Comparison of ENCODE assay signal across 8 cellular contexts in the genomic region with DNA sequence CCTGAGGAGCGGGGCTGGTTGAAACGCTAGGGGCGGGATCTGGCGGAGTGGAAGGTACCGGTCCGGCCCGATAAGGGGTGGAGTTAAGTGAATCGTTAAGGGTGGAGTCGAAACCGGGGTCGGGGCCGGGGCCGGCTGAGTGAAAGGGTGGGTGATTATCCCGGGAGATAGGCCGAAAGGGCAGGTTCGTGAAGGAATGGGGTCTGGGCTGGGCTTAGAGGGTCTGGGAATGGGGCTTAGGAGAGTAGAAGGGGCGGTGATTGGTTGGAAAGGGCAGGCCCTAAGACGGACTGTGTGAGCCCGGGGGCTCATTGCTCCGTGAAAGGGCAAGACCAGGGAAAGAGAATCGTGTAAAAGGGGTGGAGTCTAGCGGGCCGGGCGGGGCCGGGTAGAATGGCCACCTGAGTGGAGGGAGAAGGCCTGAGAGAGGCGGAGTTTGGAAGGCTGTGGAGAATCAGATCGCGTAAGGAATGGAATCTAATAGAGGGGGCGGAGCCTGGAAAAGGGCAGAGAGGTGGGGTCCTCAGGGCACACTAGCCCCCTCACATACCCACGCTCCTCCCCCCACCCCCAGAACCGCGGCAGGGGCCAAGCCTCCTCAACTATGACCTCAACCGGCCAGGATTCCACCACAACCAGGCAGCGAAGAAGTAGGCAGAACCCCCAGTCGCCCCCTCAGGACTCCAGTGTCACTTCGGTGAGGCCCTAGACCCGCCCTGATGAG. TPM values are rescaled to one million over a fixed set of nuclear protein-coding genes. Genes with fewer than 3 reads are reported as not detected.
DNase-seq lines count a peak whose midpoint lies in the region; ATAC-seq and TF ChIP-seq lines count a peak whose summit lies in the region.

No MANE protein-coding gene starts in this region.

- H3K4me3 ChIP-seq in epithelial cell of esophagus (ENCODE audit: low read length) (peak overlapping the region; percentile 67), mucosa of rectum (ENCODE audit: low read length in 2 of 2) (peak overlapping the region; percentile 74 to 82)

- CTCF ChIA-PET in Calu3 (lab: Charles Lee): interaction anchor here (0.6 to 1.4 kb wide), 3 partner anchors 33 to 389 kb away, joined by 3 to 4 read pairs (median 3); partner anchors contain the start of genes PCSK1N and TFE3
- CTCF ChIA-PET in activated CD8-positive, alpha-beta memory T cell treated with anti-CD3 and anti-CD28 coated beads, Interleukin-2, amount 10 ng/mL, durations not matched to agents 7 days and 5 days (lab: Charles Lee): interaction anchor here (0.7 to 0.9 kb wide), 3 partner anchors 119 to 154 kb away, joined by 3 to 4 read pairs (median 3); partner anchors contain the start of gene WAS

- no peaks in the 10 kb centered on the region for H3K27me3 ChIP-seq in mucosa of rectum (ENCODE audit: control insufficient read depth in 2 of 2, insufficient read depth in 2 of 2, low read length in 2 of 2)

- H3K36me3 Mint-ChIP-seq in Calu3 (ENCODE audit: insufficient read depth, unreplicated experiment): peaks cover 45% of the 10 kb centered on the region
- peaks cover 18% of the 10 kb centered on the region for H3K36me3 Mint-ChIP-seq in activated CD8-positive, alpha-beta memory T cell treated with anti-CD3 and anti-CD28 coated beads, Interleukin-2, amount 10 ng/mL, durations not matched to agents 7 days and 5 days
- peaks cover 7 to 11% of the 10 kb centered on the region in 2 donors for H3K36me3 Mint-ChIP-seq in stimulated activated naive B cell treated with anti-CD40 and anti-IgM and Interleukin-4, amounts not matched to agents 10 μg/mL and 1 μg/mL and 100 μg/mL, for 72 hours

- intact Hi-C loops in Calu3 (cut with micrococcal nuclease; ENCODE audit: unreplicated experiment): loop anchor here (10.0 kb wide), 2 partner anchors 113 to 243 kb away; partner anchors contain the start of genes PIM2, SLC35A2 and TFE3

- peaks cover 0 to 7% of the 10 kb centered on the region in 2 donors for H3K36me3 ChIP-seq in mucosa of rectum (ENCODE audit: control insufficient read depth in 2 of 2, insufficient read depth in 2 of 2, low read length in 2 of 2)

- peak overlapping the region; percentile 95 for H3K4me3 Mint-ChIP-seq in Calu3 (ENCODE audit: low read depth, unreplicated experiment)
- peak overlapping the region; percentile 98 for H3K4me3 Mint-ChIP-seq in activated CD8-positive, alpha-beta memory T cell treated with anti-CD3 and anti-CD28 coated beads, Interleukin-2, amount 10 ng/mL, durations not matched to agents 7 days and 5 days
- peak overlapping the region; percentile 90 to 91 for H3K4me3 Mint-ChIP-seq in stimulated activated naive B cell treated with anti-CD40 and anti-IgM and Interleukin-4, amounts not matched to agents 10 μg/mL and 1 μg/mL and 100 μg/mL, for 72 hours

- no peaks in the 10 kb centered on the region for H3K27me3 Mint-ChIP-seq in Calu3 (ENCODE audit: unreplicated experiment)
- H3K27me3 Mint-ChIP-seq in activated CD8-positive, alpha-beta memory T cell treated with anti-CD3 and anti-CD28 coated beads, Interleukin-2, amount 10 ng/mL, durations not matched to agents 7 days and 5 days: no peaks in the 10 kb centered on the region
- H3K27me3 Mint-ChIP-seq in stimulated activated naive B cell treated with anti-CD40 and anti-IgM and Interleukin-4, amounts not matched to agents 10 μg/mL and 1 μg/mL and 100 μg/mL, for 72 hours: peaks cover 0 to 5% of the 10 kb centered on the region in 2 donors

- peaks cover 4 to 5% of the 10 kb centered on the region in 2 donors for H3K4me1 ChIP-seq in mucosa of rectum (ENCODE audit: control insufficient read depth in 2 of 2, insufficient read depth in 2 of 2, low read length in 2 of 2)

- no peaks in the 10 kb centered on the region for H3K9me3 Mint-ChIP-seq in Calu3 (ENCODE audit: low read depth, unreplicated experiment)
- no peaks in the 10 kb centered on the region for H3K9me3 Mint-ChIP-seq in activated CD8-positive, alpha-beta memory T cell treated with anti-CD3 and anti-CD28 coated beads, Interleukin-2, amount 10 ng/mL, durations not matched to agents 7 days and 5 days (ENCODE audit: low read depth)
- no peaks in the 10 kb centered on the region for H3K9me3 Mint-ChIP-seq in stimulated activated naive B cell treated with anti-CD40 and anti-IgM and Interleukin-4, amounts not matched to agents 10 μg/mL and 1 μg/mL and 100 μg/mL, for 72 hours

- H3K27ac Mint-ChIP-seq in Calu3 (ENCODE audit: unreplicated experiment): peak overlapping the region; percentile 98
- H3K27ac Mint-ChIP-seq in activated CD8-positive, alpha-beta memory T cell treated with anti-CD3 and anti-CD28 coated beads, Interleukin-2, amount 10 ng/mL, durations not matched to agents 7 days and 5 days: peak overlapping the region; percentile 100
- H3K27ac Mint-ChIP-seq in stimulated activated naive B cell treated with anti-CD40 and anti-IgM and Interleukin-4, amounts not matched to agents 10 μg/mL and 1 μg/mL and 100 μg/mL, for 72 hours: peak overlapping the region; percentile 99

- H3K9ac ChIP-seq in mucosa of rectum (ENCODE audit: low read depth in 1 of 2, low read length in 2 of 2): peak overlapping the region; percentile 78 to 93

- peak; percentile 38 for ATAC-seq in GM19463 (IDR thresholded peaks at IDR 0.05; ENCODE audit: unreplicated experiment)
- peak; percentile 62 for ATAC-seq in activated CD8-positive, alpha-beta memory T cell treated with anti-CD3 and anti-CD28 coated beads, Interleukin-2, amount 10 ng/mL, durations not matched to agents 7 days and 5 days
- peak; percentile 67 to 70 for ATAC-seq in stimulated activated naive B cell treated with anti-CD40 and anti-IgM and Interleukin-4, amounts not matched to agents 10 μg/mL and 1 μg/mL and 100 μg/mL, for 72 hours (replicated peaks)

- no TSS peak for BruUV-seq in Calu3 (replicated peaks; lab: Mats Ljungman, UMichigan)

- DNase-seq in Calu3: peak; percentile 88
- DNase-seq in HK-2 (ENCODE audit: unreplicated experiment): peak; percentile 82
- peak; percentile 96 for DNase-seq in NCI-H82 (lab: John Stamatoyannopoulos, UW)
- DNase-seq in activated CD8-positive, alpha-beta memory T cell treated with anti-CD3 and anti-CD28 coated beads, Interleukin-2, amount 10 ng/mL, durations not matched to agents 7 days and 5 days: peak; percentile 88
- DNase-seq in epithelial cell of esophagus (ENCODE audit: low read depth): peak; percentile 85
- DNase-seq in stimulated activated naive B cell treated with anti-CD40 and anti-IgM and Interleukin-4, amounts not matched to agents 10 μg/mL and 1 μg/mL and 100 μg/mL, for 72 hours: peak; percentile 81

- H3K27ac ChIP-seq in mucosa of rectum (ENCODE audit: low read depth in 2 of 2, low read length in 2 of 2): peak overlapping the region; percentile 97 to 99

- H3K9me3 ChIP-seq in mucosa of rectum (ENCODE audit: control insufficient read depth in 2 of 2, low read length in 2 of 2): no peaks in the 10 kb centered on the region

- TF ChIP-seq CTCF in Calu3 (IDR thresholded peaks at IDR 0.05; ENCODE audit: unreplicated experiment) (no peak), epithelial cell of esophagus (IDR thresholded peaks at IDR 0.05; ENCODE audit: insufficient read depth, low read depth, low read length, missing control alignments) (no peak)

- H3K4me1 Mint-ChIP-seq in Calu3 (ENCODE audit: low read depth, unreplicated experiment): peaks cover 18% of the 10 kb centered on the region
- H3K4me1 Mint-ChIP-seq in activated CD8-positive, alpha-beta memory T cell treated with anti-CD3 and anti-CD28 coated beads, Interleukin-2, amount 10 ng/mL, durations not matched to agents 7 days and 5 days: peaks cover 20% of the 10 kb centered on the region
- H3K4me1 Mint-ChIP-seq in stimulated activated naive B cell treated with anti-CD40 and anti-IgM and Interleukin-4, amounts not matched to agents 10 μg/mL and 1 μg/mL and 100 μg/mL, for 72 hours: peaks cover 9 to 17% of the 10 kb centered on the region in 2 donors

RNA-seq across cellular contexts. Expression of gene HDAC6, which starts 0.4 kb away (rescaled TPM):
- total RNA-seq in Calu3 (2022): 68.1 and 78.7 TPM in 2 replicates
- 100 to 1,000 TPM in 1 of 2 experiments, 10 to 100 TPM in 1; 76.8 to 107 TPM for total RNA-seq in activated CD8-positive, alpha-beta memory T cell treated with anti-CD3 and anti-CD28 coated beads, Interleukin-2, amount 10 ng/mL, durations not matched to agents 7 days and 5 days

RNA-seq across cellular contexts. Expression of gene GATA1, which starts 15.9 kb away (rescaled TPM):
- not detected in 2 replicates for total RNA-seq in Calu3 (2022)
- not detected for total RNA-seq in activated CD8-positive, alpha-beta memory T cell treated with anti-CD3 and anti-CD28 coated beads, Interleukin-2, amount 10 ng/mL, durations not matched to agents 7 days and 5 days

RNA-seq across cellular contexts. Expression of gene ERAS, which starts 24.1 kb away (rescaled TPM):
- 0.47 and 0.49 TPM in 2 replicates for total RNA-seq in Calu3 (2022)
- total RNA-seq in activated CD8-positive, alpha-beta memory T cell treated with anti-CD3 and anti-CD28 coated beads, Interleukin-2, amount 10 ng/mL, durations not matched to agents 7 days and 5 days: not detected

RNA-seq across cellular contexts. Expression of gene PCSK1N, which starts 33.2 kb away (rescaled TPM):
- 53.3 and 70.5 TPM in 2 replicates for total RNA-seq in Calu3 (2022)
- total RNA-seq in activated CD8-positive, alpha-beta memory T cell treated with anti-CD3 and anti-CD28 coated beads, Interleukin-2, amount 10 ng/mL, durations not matched to agents 7 days and 5 days: under 1 TPM; 0.21 to 0.93 TPM

RNA-seq across cellular contexts. Expression of gene GLOD5, which starts 40.7 kb away (rescaled TPM):
- not detected in 2 replicates for total RNA-seq in Calu3 (2022)
- total RNA-seq in activated CD8-positive, alpha-beta memory T cell treated with anti-CD3 and anti-CD28 coated beads, Interleukin-2, amount 10 ng/mL, durations not matched to agents 7 days and 5 days: not detected

Comparison
In these comparisons a context has a peak if more than half of its experiments do, and no peak if none do; other contexts are left out.
1. Peak in every context shown above with its lines: DNase-seq, ATAC-seq, H3K4me3 ChIP-seq and H3K27ac ChIP-seq.